In genomic region chr6:139534472-139535115, GRCh38 we compare ENCODE assay signal across 9 cellular contexts.
DNase-seq lines count a peak whose midpoint lies in the region; ATAC-seq and TF ChIP-seq lines count a peak whose summit lies in the region.
"Had no signal": no experiment of that assay in that cellular context is flagged by ENCODE, and none has a peak within 500 bp of the region (broad histone marks: within the 10 kb centered on the region; RNA-seq: fewer than 3 reads in every experiment).

No MANE protein-coding gene starts in this region.

- ATAC-seq in HG03175 (IDR thresholded peaks at IDR 0.05; ENCODE audit: unreplicated experiment): no peak
- no peak for ATAC-seq in psoas muscle

- H3K4me3 ChIP-seq in psoas muscle: no peak overlapping the region

- H3K27ac ChIP-seq in psoas muscle: no peak overlapping the region

- no peaks in the 10 kb centered on the region for H3K27me3 ChIP-seq in psoas muscle (ENCODE audit: insufficient read depth in 3 of 3, low read length in 2 of 3)

- H3K27ac Mint-ChIP-seq in nephron (peak overlapping the region; percentile 66 to 85 (median 70)), glutamatergic neuron (ENCODE audit: unreplicated experiment) (no peak overlapping the region)

- peak; percentile 49 for DNase-seq in EH (ENCODE audit: low read depth)
- peak in 39 of 76 experiments; percentile 24 to 78 (median 56) for DNase-seq in HUDEP-2 (lab: John Stamatoyannopoulos, UW; ENCODE audit: unreplicated experiment in 76 of 76)
- peak; percentile 64 for DNase-seq in amniotic epithelial cell (ENCODE audit: low read depth)
- no peak for DNase-seq in glutamatergic neuron
- no peak for DNase-seq in putamen (ENCODE audit: low spot score)
- no peak for DNase-seq in psoas muscle

- H3K4me3 Mint-ChIP-seq in nephron (no peak overlapping the region), glutamatergic neuron (ENCODE audit: unreplicated experiment) (no peak overlapping the region)
- H3K4me3 Mint-ChIP-seq: IgD-negative memory B cell had no signal

- peaks cover 3% of the 10 kb centered on the region for H3K27me3 Mint-ChIP-seq in nephron (ENCODE audit: low read depth)
- no peaks in the 10 kb centered on the region for H3K27me3 Mint-ChIP-seq in glutamatergic neuron (ENCODE audit: unreplicated experiment)

- H3K9me3 ChIP-seq in psoas muscle: no peaks in the 10 kb centered on the region

- H3K36me3 ChIP-seq in psoas muscle (ENCODE audit: insufficient read depth in 1 of 2, low read depth in 1 of 2): no peaks in the 10 kb centered on the region

- 59 to 65% (median 61%) methylated on average over 5 of the region's 5 CpGs for WGBS in psoas muscle, 3 donors

- H3K9me3 Mint-ChIP-seq in nephron (no peaks in the 10 kb centered on the region), glutamatergic neuron (ENCODE audit: unreplicated experiment) (no peaks in the 10 kb centered on the region)

- intact Hi-C loops in psoas muscle (cut with DNase I): no loop called here

- peaks cover 32% of the 10 kb centered on the region for H3K4me1 Mint-ChIP-seq in nephron
- peaks cover 4% of the 10 kb centered on the region for H3K4me1 Mint-ChIP-seq in glutamatergic neuron (ENCODE audit: low read depth, unreplicated experiment)

- H3K36me3 Mint-ChIP-seq in nephron (ENCODE audit: low read depth) (no peaks in the 10 kb centered on the region), glutamatergic neuron (ENCODE audit: unreplicated experiment) (no peaks in the 10 kb centered on the region)

- TF ChIP-seq CTCF in nephron (IDR thresholded peaks at IDR 0.05; ENCODE audit: unreplicated experiment in 3 of 3) (no peak), glutamatergic neuron (IDR thresholded peaks at IDR 0.05; ENCODE audit: partially characterized antibody, unreplicated experiment) (no peak), psoas muscle (IDR thresholded peaks at IDR 0.05) (no peak)

- no peaks in the 10 kb centered on the region for H3K4me1 ChIP-seq in psoas muscle

Comparison
In these comparisons a context has a peak if more than half of its experiments do, and no peak if none do; other contexts are left out.
1. DNase-seq: peak in EH (single experiment), HUDEP-2 (39 of 76) and amniotic epithelial cell (single experiment); none in glutamatergic neuron (single experiment), putamen (single experiment) and psoas muscle (0 of 2).